ENCODE assay signal across 17 cellular contexts in genomic region chr1:33653226-33653625, GRCh38.
DNase-seq lines count a peak whose midpoint lies in the region; ATAC-seq, FAIRE-seq and TF ChIP-seq lines count a peak whose summit lies in the region.
"Had no signal": no experiment of that assay in that cellular context is flagged by ENCODE, and none has a peak within 500 bp of the region (broad histone marks: within the 10 kb centered on the region; RNA-seq: fewer than 3 reads in every experiment).

No MANE protein-coding gene starts in this region.

- no peak for FAIRE-seq in pancreas (lab: Jason Lieb, UNC)
- FAIRE-seq: D721Med, H54 had no signal

- no peaks in the 10 kb centered on the region for H3K36me3 ChIP-seq in pancreas

- H3K27me3 ChIP-seq in dorsolateral prefrontal cortex (no peaks in the 10 kb centered on the region), pancreas (no peaks in the 10 kb centered on the region)

- peak overlapping the region in 12 of 59 donors; percentile 0 to 46 (median 22) for H3K27ac ChIP-seq in dorsolateral prefrontal cortex
- H3K27ac ChIP-seq in pancreas: peak overlapping the region in 2 of 4 donors; percentile 8 to 13
- H3K27ac ChIP-seq: GM23248 had no signal

- WGBS in pancreas, 2 donors: 42 to 55% methylated on average over 12 of the region's 12 CpGs

- ATAC-seq in left ventricle myocardium superior: peak; percentile 79
- peak; percentile 83 to 88 (median 86) for ATAC-seq in pancreas
- ATAC-seq in GM19397 (IDR thresholded peaks at IDR 0.05; ENCODE audit: unreplicated experiment): no peak
- ATAC-seq: HCT116 had no signal

- peaks cover 0 to 12% (median 0%) of the 10 kb centered on the region in 3 donors for H3K4me1 ChIP-seq in pancreas

- H3K4me3 ChIP-seq in dorsolateral prefrontal cortex: no peak overlapping the region
- H3K4me3 ChIP-seq in pancreas: no peak overlapping the region
- H3K4me3 ChIP-seq: GM23248 had no signal

- TF ChIP-seq CTCF in dorsolateral prefrontal cortex (IDR thresholded peaks at IDR 0.05 in 54 of 56, conservative IDR thresholded peaks at IDR 0.05 in 2 of 56; ENCODE audit: low read depth in 1 of 56, partially characterized antibody in 56 of 56): no peak
- no peak for TF ChIP-seq CTCF in pancreas (IDR thresholded peaks at IDR 0.05)

- DNase-seq in Ammon's horn (ENCODE audit: low spot score): peak; percentile 49
- DNase-seq in dorsolateral prefrontal cortex: peak in 6 of 10 donors; percentile 44 to 77 (median 68)
- DNase-seq in left ventricle myocardium superior: peak; percentile 70
- DNase-seq in pancreas: peak in 5 of 6 donors; percentile 61 to 75 (median 66)
- no peak for DNase-seq in COLO829 (ENCODE audit: low spot score)
- DNase-seq in HT-29 (ENCODE audit: low spot score): no peak
- no peak for DNase-seq in activated CD8-positive, alpha-beta memory T cell treated with anti-CD3 and anti-CD28 coated beads for 24 hours
- DNase-seq: ACHN; CD4-positive, alpha-beta T cell; DMS153; DND-41; GDM1; GM23248 had no signal

- no peaks in the 10 kb centered on the region for H3K9me3 ChIP-seq in pancreas

- intact Hi-C loops in dorsolateral prefrontal cortex (cut with DNase I): no loop called here
- intact Hi-C loops in left ventricle myocardium superior (cut with micrococcal nuclease): no loop called here
- intact Hi-C loops in pancreas (cut with DNase I): no loop called here

Comparison
In these comparisons a context has a peak if more than half of its experiments do, and no peak if none do; other contexts are left out.
1. DNase-seq: peak in Ammon's horn (single experiment), dorsolateral prefrontal cortex (6 of 10), left ventricle myocardium superior (single experiment) and pancreas (5 of 6); none in COLO829 (single experiment), HT-29 (single experiment) and activated CD8-positive, alpha-beta memory T cell treated with anti-CD3 and anti-CD28 coated beads for 24 hours (single experiment).